ENCODE assay signal across 6 cellular contexts in the genomic region with DNA sequence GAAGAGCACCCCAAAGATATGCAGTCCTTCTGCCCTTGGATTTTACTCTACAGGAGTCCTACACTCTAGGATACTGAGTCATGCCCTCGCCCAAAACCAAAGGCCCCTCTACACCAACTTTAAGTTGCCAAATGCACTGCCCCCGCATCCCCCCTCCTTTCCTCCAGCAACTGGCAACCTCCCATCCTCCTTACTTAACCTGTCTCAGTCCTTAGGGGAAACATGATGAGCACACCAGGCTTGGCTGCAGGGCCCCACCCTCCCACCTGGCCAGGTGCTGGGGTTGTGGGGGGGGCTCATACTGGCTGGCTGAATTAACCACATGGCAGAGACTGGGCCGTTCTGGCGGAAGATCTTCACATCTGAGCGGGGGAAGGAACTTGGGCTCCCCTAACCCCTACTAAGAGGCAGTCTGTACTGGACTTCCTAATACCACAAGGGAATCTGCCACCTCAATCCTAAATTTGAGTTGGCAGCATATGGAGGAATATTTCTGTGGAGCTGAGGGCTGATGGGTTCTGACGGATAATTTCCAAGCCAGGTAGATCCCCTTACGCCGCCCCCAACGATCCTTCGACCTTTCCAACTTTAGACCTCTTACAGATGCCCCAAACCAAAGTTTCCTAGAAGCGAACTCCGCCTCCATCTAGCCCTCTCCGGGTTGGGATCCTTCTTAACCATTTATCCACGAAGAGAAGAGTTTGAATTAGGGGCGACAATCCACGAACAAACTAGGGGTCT. TPM values are rescaled to one million over a fixed set of nuclear protein-coding genes. Genes with fewer than 3 reads are reported as not detected.
DNase-seq lines count a peak whose midpoint lies in the region; ATAC-seq and TF ChIP-seq lines count a peak whose summit lies in the region.

No MANE protein-coding gene starts in this region.

- H3K4me3 ChIP-seq in fibroblast of villous mesenchyme (ENCODE audit: low read depth, low read length): peak overlapping the region; percentile 87

- POLR2A ChIA-PET in HEK293T (lab: Yijun Ruan, JAX): interaction anchor here (1.0 to 4.5 kb wide), 6 partner anchors 9 to 24 kb away, joined by 4 to 80 read pairs (median 21); partner anchors contain the start of genes ISG20L2, METTL25B, MRPL24 and PRCC

- no peak for TF ChIP-seq CTCF in fibroblast of villous mesenchyme (IDR thresholded peaks at IDR 0.05; ENCODE audit: insufficient read depth, low read depth, low read length)

- DNase-seq in HEK293T (ENCODE audit: extremely low spot score) (no peak), SW480 (ENCODE audit: low spot score) (peak; percentile 62), fibroblast of villous mesenchyme (ENCODE audit: low read depth) (no peak)
- peak; percentile 74 for DNase-seq in stimulated activated CD8-positive, alpha-beta memory T cell treated with anti-CD3 and anti-CD28 coated beads, Interleukin-4, amount 100 ng/mL, for 48 hours

- ATAC-seq in HG03342 (IDR thresholded peaks at IDR 0.05; ENCODE audit: unreplicated experiment) (no peak), GM21723 (IDR thresholded peaks at IDR 0.05; ENCODE audit: unreplicated experiment) (no peak)

- CTCF ChIA-PET in HEK293T (lab: Yijun Ruan, JAX): interaction anchor here (2.2 kb wide), 1 partner anchor 24 kb away, joined by 10 read pairs; no protein-coding TSS in a partner anchor

TF ChIP-seq in HEK293T, 16 proteins besides CTCF, POLR2A, EP300 and RAD21:
- 0 out of 2 replicates have a peak, but pooled peaks have one; percentile 37 for TF ChIP-seq L3MBTL2 (conservative IDR thresholded peaks at IDR 0.05)
- TF ChIP-seq FOXA1 (IDR thresholded peaks at IDR 0.05): no peak

RNA-seq across cellular contexts. Expression of gene HDGF, which starts 1.1 kb away (rescaled TPM):
- 196 and 197 TPM in 2 replicates for total RNA-seq in fibroblast of villous mesenchyme

RNA-seq across cellular contexts. Expression of gene MRPL24, which starts 9.5 kb away (rescaled TPM):
- total RNA-seq in fibroblast of villous mesenchyme: 21.6 and 26.1 TPM in 2 replicates

RNA-seq across cellular contexts. Expression of gene PRCC, which starts 17.0 kb away (rescaled TPM):
- total RNA-seq in fibroblast of villous mesenchyme: 19.0 TPM in 2 replicates

RNA-seq across cellular contexts. Expression of gene ISG20L2, which starts 21.8 kb away (rescaled TPM):
- total RNA-seq in fibroblast of villous mesenchyme: 17.4 and 22.9 TPM in 2 replicates

RNA-seq across cellular contexts. Expression of gene METTL25B, which starts 22.1 kb away (rescaled TPM):
- 9.0 and 12.5 TPM in 2 replicates for total RNA-seq in fibroblast of villous mesenchyme

Comparison
In these comparisons a context has a peak if more than half of its experiments do, and no peak if none do; other contexts are left out.
1. DNase-seq: peak in SW480 (single experiment) and stimulated activated CD8-positive, alpha-beta memory T cell treated with anti-CD3 and anti-CD28 coated beads, Interleukin-4, amount 100 ng/mL, for 48 hours (single experiment); none in HEK293T (single experiment) and fibroblast of villous mesenchyme (single experiment).